18 cellular contexts compared by ENCODE assay signal in genomic region chr6:138468320-138469015, GRCh38. TPM values are rescaled to one million over a fixed set of nuclear protein-coding genes. Genes with fewer than 3 reads are reported as not detected.
DNase-seq lines count a peak whose midpoint lies in the region; TF ChIP-seq lines count a peak whose summit lies in the region.
"Had no signal": no experiment of that assay in that cellular context is flagged by ENCODE, and none has a peak within 500 bp of the region (broad histone marks: within the 10 kb centered on the region; RNA-seq: fewer than 3 reads in every experiment).

No MANE protein-coding gene starts in this region.

- H3K27ac Mint-ChIP-seq in Calu3 (ENCODE audit: unreplicated experiment) = peak overlapping the region; percentile 64
- H3K27ac Mint-ChIP-seq in activated naive CD4-positive, alpha-beta T cell treated with anti-CD3 and anti-CD28 coated beads for 36 hours = no peak overlapping the region
- H3K27ac Mint-ChIP-seq: natural killer cell treated with Interleukin-12 subunit alpha and Interleukin-12 subunit beta and Interleukin-15 and Interleukin-18, amount 100 ng/mL, for 72 hours; stimulated activated memory B cell treated with anti-CD40 and anti-IgM and Interleukin-4, amounts not matched to agents 10 μg/mL and 1 μg/mL and 100 μg/mL, for 72 hours had no signal

- peak overlapping the region; percentile 92 for H3K27ac ChIP-seq in mammary epithelial cell (ENCODE audit: insufficient read depth, low read depth, low read length)
- H3K27ac ChIP-seq: BLaER1 treated with 17β-estradiol and CSF1 and Interleukin-3, amounts not matched to agents 10 nM and 100 nM; right atrium auricular region had no signal

- BruUV-seq in Calu3 (replicated peaks; lab: Mats Ljungman, UMichigan) = no TSS peak
- no TSS peak for BruUV-seq in mammary epithelial cell (replicated peaks; lab: Mats Ljungman, UMichigan)

- WGBS in mammary epithelial cell (ENCODE audit: low coverage, missing lambda C conversion rate) = 73% methylated on average over 9 of the region's 9 CpGs

- H3K4me3 Mint-ChIP-seq in Calu3 (ENCODE audit: low read depth, unreplicated experiment) = peak overlapping the region; percentile 23
- H3K4me3 Mint-ChIP-seq in activated naive CD4-positive, alpha-beta T cell treated with anti-CD3 and anti-CD28 coated beads for 36 hours = no peak overlapping the region
- H3K4me3 Mint-ChIP-seq: natural killer cell treated with Interleukin-12 subunit alpha and Interleukin-12 subunit beta and Interleukin-15 and Interleukin-18, amount 100 ng/mL, for 72 hours; stimulated activated memory B cell treated with anti-CD40 and anti-IgM and Interleukin-4, amounts not matched to agents 10 μg/mL and 1 μg/mL and 100 μg/mL, for 72 hours had no signal

- dilution Hi-C loops in mammary epithelial cell (cut with HindIII; ENCODE audit: low sequenced_read_pairs) = no loop called here

- H3K27me3 Mint-ChIP-seq in Calu3 (ENCODE audit: unreplicated experiment) = no peaks in the 10 kb centered on the region
- no peaks in the 10 kb centered on the region for H3K27me3 Mint-ChIP-seq in activated naive CD4-positive, alpha-beta T cell treated with anti-CD3 and anti-CD28 coated beads for 36 hours (ENCODE audit: low read depth)

- no peak overlapping the region for H3K4me3 ChIP-seq in mammary epithelial cell (replicated peaks in 1 of 3; ENCODE audit: insufficient read depth in 1 of 3, low read depth in 2 of 3, low read length in 3 of 3)
- H3K4me3 ChIP-seq: BLaER1 treated with 17β-estradiol and CSF1 and Interleukin-3, amounts not matched to agents 10 nM and 100 nM; right atrium auricular region had no signal

- H3K79me2 ChIP-seq in mammary epithelial cell (ENCODE audit: insufficient read depth, low read length) = peaks cover 13% of the 10 kb centered on the region

- no peaks in the 10 kb centered on the region for H3K27me3 ChIP-seq in mammary epithelial cell (ENCODE audit: insufficient read depth, low read length)
- H3K27me3 ChIP-seq: BLaER1 treated with 17β-estradiol and CSF1 and Interleukin-3, amounts not matched to agents 10 nM and 100 nM; right atrium auricular region had no signal

- in situ Hi-C loops in mammary epithelial cell (cut with MboI; ENCODE audit: low sequenced_read_pairs in 2 of 2) = no loop called here

- CTCF ChIA-PET in Calu3 (lab: Charles Lee) (interaction anchor here (1.1 kb wide), 1 partner anchor 19 kb away, joined by 4 read pairs; no protein-coding TSS in a partner anchor), mammary epithelial cell (lab: Charles Lee; ENCODE audit: low non-redundant PET) (no interaction called here)
- CTCF ChIA-PET in activated naive CD4-positive, alpha-beta T cell treated with anti-CD3 and anti-CD28 coated beads for 36 hours (lab: Charles Lee) = no interaction called here

- peak overlapping the region; percentile 31 for H3K4me2 ChIP-seq in mammary epithelial cell (ENCODE audit: insufficient read depth, low read depth, low read length)
- H3K4me2 ChIP-seq: BLaER1 treated with 17β-estradiol and CSF1 and Interleukin-3, amounts not matched to agents 10 nM and 100 nM had no signal

- peaks cover 5% of the 10 kb centered on the region for H3K36me3 ChIP-seq in mammary epithelial cell (ENCODE audit: insufficient read depth, low read length)

- peaks cover 41% of the 10 kb centered on the region for H3K4me1 Mint-ChIP-seq in Calu3 (ENCODE audit: low read depth, unreplicated experiment)
- peaks cover 4% of the 10 kb centered on the region for H3K4me1 Mint-ChIP-seq in activated naive CD4-positive, alpha-beta T cell treated with anti-CD3 and anti-CD28 coated beads for 36 hours (ENCODE audit: low read depth)
- H3K4me1 Mint-ChIP-seq: stimulated activated memory B cell treated with anti-CD40 and anti-IgM and Interleukin-4, amounts not matched to agents 10 μg/mL and 1 μg/mL and 100 μg/mL, for 72 hours had no signal

- no peaks in the 10 kb centered on the region for H3K9me3 Mint-ChIP-seq in Calu3 (ENCODE audit: low read depth, unreplicated experiment)
- H3K9me3 Mint-ChIP-seq in activated naive CD4-positive, alpha-beta T cell treated with anti-CD3 and anti-CD28 coated beads for 36 hours = no peaks in the 10 kb centered on the region
- H3K9me3 Mint-ChIP-seq: natural killer cell treated with Interleukin-12 subunit alpha and Interleukin-12 subunit beta and Interleukin-15 and Interleukin-18, amount 100 ng/mL, for 72 hours; stimulated activated memory B cell treated with anti-CD40 and anti-IgM and Interleukin-4, amounts not matched to agents 10 μg/mL and 1 μg/mL and 100 μg/mL, for 72 hours had no signal

- DNase-seq in Calu3 (no peak), NCI-H146 treated with DMSO at 0.1 percent for 48 hours (lab: John Stamatoyannopoulos, UW; ENCODE audit: unreplicated experiment) (peak; percentile 43), mammary epithelial cell (peak; percentile 79), kidney tubule cell (ENCODE audit: low spot score) (peak; percentile 65), AML-193 (lab: John Stamatoyannopoulos, UW) (no peak), NCI-H2081 treated with DMSO at 0.1 percent for 48 hours (lab: John Stamatoyannopoulos, UW) (no peak)
- no peak for DNase-seq in activated CD8-positive, alpha-beta memory T cell treated with anti-CD3 and anti-CD28 coated beads for 24 hours
- DNase-seq in activated naive CD4-positive, alpha-beta T cell treated with anti-CD3 and anti-CD28 coated beads for 36 hours = no peak
- DNase-seq: activated CD4-positive, alpha-beta T cell treated with anti-CD3 and anti-CD28 coated beads for 48 hours; activated T-cell treated with anti-CD3 and anti-CD28 coated beads, Interleukin-2, amount 50 U/mL, for 48 hours; GDM1; Kasumi-1; NCI-H2171; stimulated activated CD4-positive, alpha-beta T cell treated with anti-CD3 and anti-CD28 coated beads, Interleukin-4, amount 100 ng/mL, for 24 hours had no signal

- H2AFZ ChIP-seq in mammary epithelial cell (ENCODE audit: low read depth, low read length) = no peak overlapping the region

- H3K9me3 ChIP-seq in mammary epithelial cell (replicated peaks; ENCODE audit: insufficient read depth, low read length) = no peaks in the 10 kb centered on the region
- H3K9me3 ChIP-seq: right atrium auricular region had no signal

- peaks cover 52% of the 10 kb centered on the region for H3K4me1 ChIP-seq in mammary epithelial cell (ENCODE audit: insufficient read depth, low read length)
- H3K4me1 ChIP-seq: BLaER1 treated with 17β-estradiol and CSF1 and Interleukin-3, amounts not matched to agents 10 nM and 100 nM; right atrium auricular region had no signal

- intact Hi-C loops in Calu3 (cut with micrococcal nuclease; ENCODE audit: unreplicated experiment) (no loop called here), mammary epithelial cell (cut with micrococcal nuclease) (loop anchor here (5.0 kb wide), 1 partner anchor 39 kb away; no protein-coding TSS in a partner anchor)
- intact Hi-C loops in activated naive CD4-positive, alpha-beta T cell treated with anti-CD3 and anti-CD28 coated beads for 36 hours (cut with micrococcal nuclease) = no loop called here

- H4K20me1 ChIP-seq in mammary epithelial cell (ENCODE audit: insufficient read depth, low read length) = no peaks in the 10 kb centered on the region
- H4K20me1 ChIP-seq: BLaER1 treated with 17β-estradiol and CSF1 and Interleukin-3, amounts not matched to agents 10 nM and 100 nM had no signal

- TF ChIP-seq CTCF in Calu3 (IDR thresholded peaks at IDR 0.05; ENCODE audit: unreplicated experiment) (no peak), mammary epithelial cell (conservative IDR thresholded peaks at IDR 0.05 in 1 of 2, IDR thresholded peaks at IDR 0.05 in 1 of 2; ENCODE audit: extremely low read depth in 1 of 2, insufficient read depth in 1 of 2, low read depth in 1 of 2, low read length in 2 of 2) (no peak)

- no peak overlapping the region for H3K9ac ChIP-seq in mammary epithelial cell (ENCODE audit: insufficient read depth, low read length)
- H3K9ac ChIP-seq: BLaER1 treated with 17β-estradiol and CSF1 and Interleukin-3, amounts not matched to agents 10 nM and 100 nM had no signal

- peaks cover 25% of the 10 kb centered on the region for H3K36me3 Mint-ChIP-seq in Calu3 (ENCODE audit: insufficient read depth, unreplicated experiment)
- no peaks in the 10 kb centered on the region for H3K36me3 Mint-ChIP-seq in activated naive CD4-positive, alpha-beta T cell treated with anti-CD3 and anti-CD28 coated beads for 36 hours (ENCODE audit: low read depth)
- H3K36me3 Mint-ChIP-seq: natural killer cell treated with Interleukin-12 subunit alpha and Interleukin-12 subunit beta and Interleukin-15 and Interleukin-18, amount 100 ng/mL, for 72 hours; stimulated activated memory B cell treated with anti-CD40 and anti-IgM and Interleukin-4, amounts not matched to agents 10 μg/mL and 1 μg/mL and 100 μg/mL, for 72 hours had no signal

RNA-seq across cellular contexts. Expression of gene NHSL1, which starts 30.8 kb away (rescaled TPM):
- total RNA-seq in Calu3 (2022) (26.6 and 26.8 TPM in 2 replicates), mammary epithelial cell (10 to 100 TPM; 28.3 to 34.7 TPM)
- polyA plus RNA-seq in mammary epithelial cell = 17.8 TPM
- 114 TPM for polyA minus RNA-seq in mammary epithelial cell
- total RNA-seq in activated naive CD4-positive, alpha-beta T cell treated with anti-CD3 and anti-CD28 coated beads for 36 hours = 1 to 10 TPM in 1 of 2 experiments, under 1 TPM in 1; 0.64 to 1.1 TPM

Comparison
In these comparisons a context has a peak if more than half of its experiments do, and no peak if none do; other contexts are left out.
1. DNase-seq: peak in NCI-H146 treated with DMSO at 0.1 percent for 48 hours (single experiment), mammary epithelial cell (single experiment) and kidney tubule cell (single experiment); none in Calu3 (single experiment), activated CD8-positive, alpha-beta memory T cell treated with anti-CD3 and anti-CD28 coated beads for 24 hours (single experiment), AML-193 (0 of 2), activated naive CD4-positive, alpha-beta T cell treated with anti-CD3 and anti-CD28 coated beads for 36 hours (single experiment) and NCI-H2081 treated with DMSO at 0.1 percent for 48 hours (single experiment).
2. RNA of gene NHSL1, which starts 30.8 kb away (total RNA-seq): 28.3 to 34.7 TPM in mammary epithelial cell and 26.6 to 26.8 TPM in Calu3; 0.64 to 1.1 TPM in activated naive CD4-positive, alpha-beta T cell treated with anti-CD3 and anti-CD28 coated beads for 36 hours; every median in the first group is over 10 times any median in the second.